In the genomic region with DNA sequence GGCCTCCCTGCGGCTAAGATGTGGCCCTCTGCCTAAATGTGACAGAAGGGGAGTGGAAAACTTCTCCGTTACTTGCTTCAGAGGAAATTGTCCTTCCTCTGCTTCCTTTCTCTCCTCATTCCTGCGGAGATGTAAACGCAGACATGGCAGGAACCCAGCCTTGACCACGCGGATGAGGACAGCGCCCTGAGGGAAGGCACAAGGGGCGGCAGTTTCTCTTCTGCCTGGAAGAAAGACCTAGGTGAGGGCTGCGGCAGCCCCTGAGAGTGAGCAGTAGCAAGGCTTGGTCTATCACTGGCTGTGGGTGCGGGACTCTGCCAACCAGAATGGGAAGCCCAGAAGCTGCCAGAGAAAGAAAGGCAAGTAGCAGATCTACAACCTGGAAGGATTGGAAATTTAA, we compare ENCODE assay signal across 18 cellular contexts. TPM values are rescaled to one million over a fixed set of nuclear protein-coding genes. Genes with fewer than 3 reads are reported as not detected.
DNase-seq lines count a peak whose midpoint lies in the region; ATAC-seq, FAIRE-seq and TF ChIP-seq lines count a peak whose summit lies in the region.
"Had no signal": no experiment of that assay in that cellular context is flagged by ENCODE, and none has a peak within 500 bp of the region (broad histone marks: within the 10 kb centered on the region; RNA-seq: fewer than 3 reads in every experiment).

No MANE protein-coding gene starts in this region.

- H3K4me3 Mint-ChIP-seq in HFFc6 = no peak overlapping the region
- H3K4me3 Mint-ChIP-seq: CD4-positive, CD25-positive, alpha-beta regulatory T cell had no signal

- ATAC-seq in thoracic aorta (ENCODE audit: insufficient number of reproducible peaks, low FRiP score, low read depth) = no peak

- H3K4me3 ChIP-seq in ascending aorta (no peak overlapping the region), endothelial cell of umbilical vein (replicated peaks in 1 of 3; ENCODE audit: insufficient read depth in 1 of 3, low read depth in 1 of 3, low read length in 3 of 3) (no peak overlapping the region), thoracic aorta (no peak overlapping the region), vagina (no peak overlapping the region)
- H3K4me3 ChIP-seq: HAP-1 had no signal

- H2AFZ ChIP-seq in endothelial cell of umbilical vein (ENCODE audit: low read depth, low read length) = peak overlapping the region; percentile 8

- H3K9me3 Mint-ChIP-seq in HFFc6 = no peaks in the 10 kb centered on the region
- H3K9me3 Mint-ChIP-seq: CD4-positive, CD25-positive, alpha-beta regulatory T cell had no signal

- dilution Hi-C loops in endothelial cell of umbilical vein (cut with MboI; ENCODE audit: extremely low pct_ligation_motif_present, low sequenced_read_pairs) = no loop called here

- DNase-seq in HFFc6 = no peak
- no peak for DNase-seq in ascending aorta (ENCODE audit: low spot score in 2 of 2)
- no peak for DNase-seq in endothelial cell of umbilical vein (ENCODE audit: low read depth, low spot score)
- DNase-seq in thoracic aorta (ENCODE audit: low spot score) = no peak
- DNase-seq in HCEC 1CT = no peak
- DNase-seq in NK-92 (lab: John Stamatoyannopoulos, UW; ENCODE audit: unreplicated experiment) = no peak
- no peak for DNase-seq in vagina (ENCODE audit: extremely low spot score in 2 of 2)
- DNase-seq: ACHN; AML-193; CD4-positive, CD25-positive, alpha-beta regulatory T cell; NCI-H1436; NCI-H2029; NCI-H2171; NCI-H446 treated with DMSO at 0.1 percent for 48 hours; OCI-M1 had no signal

- no peak for FAIRE-seq in endothelial cell of umbilical vein (lab: Jason Lieb, UNC)
- FAIRE-seq: HTR-8/SVneo had no signal

- H3K27me3 ChIP-seq in ascending aorta (no peaks in the 10 kb centered on the region), endothelial cell of umbilical vein (ENCODE audit: control insufficient read depth in 2 of 2, insufficient read depth in 2 of 2, low read length in 2 of 2) (no peaks in the 10 kb centered on the region), thoracic aorta (replicated peaks; ENCODE audit: insufficient read depth) (no peaks in the 10 kb centered on the region), vagina (no peaks in the 10 kb centered on the region)

- H3K4me2 ChIP-seq in endothelial cell of umbilical vein (ENCODE audit: insufficient read depth, low read length) = no peak overlapping the region

- no peaks in the 10 kb centered on the region for H3K79me2 ChIP-seq in endothelial cell of umbilical vein (ENCODE audit: control insufficient read depth, insufficient read depth, low read length)

- H3K9ac ChIP-seq in endothelial cell of umbilical vein (replicated peaks; ENCODE audit: extremely low read depth, insufficient read depth, low read length) = no peak overlapping the region

- H3K27me3 Mint-ChIP-seq in HFFc6 (ENCODE audit: insufficient read depth) = peaks cover under 1% of the 10 kb centered on the region; the same call in 1 of the 2 replicates

- H3K27ac Mint-ChIP-seq in HFFc6 = peak overlapping the region; percentile 62

- H3K36me3 Mint-ChIP-seq in HFFc6 (ENCODE audit: low read depth) = no peaks in the 10 kb centered on the region
- H3K36me3 Mint-ChIP-seq: CD4-positive, CD25-positive, alpha-beta regulatory T cell had no signal

- H3K27ac ChIP-seq in ascending aorta = peak overlapping the region; percentile 34 to 74
- H3K27ac ChIP-seq in endothelial cell of umbilical vein (ENCODE audit: insufficient read depth, low read depth, low read length) = no peak overlapping the region
- peak overlapping the region; percentile 67 to 77 for H3K27ac ChIP-seq in thoracic aorta
- no peak overlapping the region for H3K27ac ChIP-seq in vagina
- H3K27ac ChIP-seq: HL-60 had no signal

- H3K4me1 ChIP-seq in ascending aorta = peaks cover 0 to 4% of the 10 kb centered on the region in 2 donors
- peaks cover 11% of the 10 kb centered on the region for H3K4me1 ChIP-seq in endothelial cell of umbilical vein (ENCODE audit: control insufficient read depth, extremely low read depth, insufficient read depth, low read length)
- H3K4me1 ChIP-seq in thoracic aorta (ENCODE audit: control insufficient read depth in 1 of 2, low read depth in 2 of 2) = peaks cover 3 to 23% of the 10 kb centered on the region in 2 donors
- H3K4me1 ChIP-seq in vagina = peaks cover 11% of the 10 kb centered on the region
- H3K4me1 ChIP-seq: HAP-1 had no signal

- H4K20me1 ChIP-seq in endothelial cell of umbilical vein (replicated peaks; ENCODE audit: control insufficient read depth, extremely low read depth, insufficient read depth, low read length) = no peaks in the 10 kb centered on the region

- TF ChIP-seq POLR2A in endothelial cell of umbilical vein (IDR thresholded peaks at IDR 0.05; ENCODE audit: low read depth, low read length) (no peak), vagina (IDR thresholded peaks at IDR 0.05) (no peak)

- BruUV-seq in endothelial cell of umbilical vein (replicated peaks; lab: Mats Ljungman, UMichigan) = no TSS peak

- POLR2A ChIA-PET in endothelial cell of umbilical vein (lab: Charles Lee) = no interaction called here

- intact Hi-C loops in ascending aorta (cut with DNase I) (no loop called here), endothelial cell of umbilical vein (cut with micrococcal nuclease) (no loop called here), vagina (cut with DNase I) (loop anchor here (5.0 kb wide), 1 partner anchor 1213 kb away; no protein-coding TSS in a partner anchor)

- CTCF ChIA-PET in endothelial cell of umbilical vein (lab: Charles Lee) = interaction anchor here (0.7 to 2.0 kb wide), 6 partner anchors 9 to 38 kb away, joined by 3 to 10 read pairs (median 5); no protein-coding TSS in a partner anchor

- TF ChIP-seq CTCF in HFFc6 (IDR thresholded peaks at IDR 0.05) (no peak), ascending aorta (IDR thresholded peaks at IDR 0.05) (no peak), endothelial cell of umbilical vein (IDR thresholded peaks at IDR 0.05; ENCODE audit: extremely low read depth in 1 of 2, insufficient read depth in 1 of 2, low read depth in 1 of 2, low read length in 2 of 2) (no peak), thoracic aorta (IDR thresholded peaks at IDR 0.05) (no peak), vagina (IDR thresholded peaks at IDR 0.05) (no peak)

- H3K4me1 Mint-ChIP-seq in HFFc6 (ENCODE audit: low read depth) = peaks cover 50% of the 10 kb centered on the region
- H3K4me1 Mint-ChIP-seq: CD4-positive, CD25-positive, alpha-beta regulatory T cell had no signal

- H3K9me3 ChIP-seq in ascending aorta = no peaks in the 10 kb centered on the region
- H3K9me3 ChIP-seq in endothelial cell of umbilical vein (replicated peaks; ENCODE audit: control insufficient read depth, insufficient read depth, low read length) = no peaks in the 10 kb centered on the region
- no peaks in the 10 kb centered on the region for H3K9me3 ChIP-seq in thoracic aorta
- no peaks in the 10 kb centered on the region for H3K9me3 ChIP-seq in vagina
- H3K9me3 ChIP-seq: HAP-1 had no signal

- H3K9me1 ChIP-seq in endothelial cell of umbilical vein (replicated peaks; ENCODE audit: control insufficient read depth, extremely low read depth, insufficient read depth, low read length) = no peaks in the 10 kb centered on the region

- no peaks in the 10 kb centered on the region for H3K36me3 ChIP-seq in ascending aorta
- H3K36me3 ChIP-seq in endothelial cell of umbilical vein (ENCODE audit: control insufficient read depth in 2 of 2, extremely low read depth in 1 of 2, insufficient read depth in 2 of 2, low read length in 2 of 2) = no peaks in the 10 kb centered on the region
- H3K36me3 ChIP-seq in thoracic aorta = no peaks in the 10 kb centered on the region
- H3K36me3 ChIP-seq in vagina = no peaks in the 10 kb centered on the region
- H3K36me3 ChIP-seq: HAP-1 had no signal

TF ChIP-seq in endothelial cell of umbilical vein, 7 proteins besides CTCF, POLR2A, EP300 and RAD21 (continues in another document):
- TF ChIP-seq POLR2AphosphoS5 (IDR thresholded peaks at IDR 0.05; ENCODE audit: insufficient read depth, low read depth, low read length) = no peak
- no peak for TF ChIP-seq FOS (IDR thresholded peaks at IDR 0.05; ENCODE audit: borderline replicate concordance, insufficient read depth, low read length)
- no peak for TF ChIP-seq MYC (IDR thresholded peaks at IDR 0.05; ENCODE audit: low read depth, low read length)
- no peak for TF ChIP-seq JUN (IDR thresholded peaks at IDR 0.05; ENCODE audit: borderline replicate concordance, insufficient read depth, insufficient read length, low read depth)
- no peak for TF ChIP-seq EZH2 (IDR thresholded peaks at IDR 0.05; ENCODE audit: borderline replicate concordance, low read depth, low read length, severe bottlenecking)
- TF ChIP-seq, protein P1, sequence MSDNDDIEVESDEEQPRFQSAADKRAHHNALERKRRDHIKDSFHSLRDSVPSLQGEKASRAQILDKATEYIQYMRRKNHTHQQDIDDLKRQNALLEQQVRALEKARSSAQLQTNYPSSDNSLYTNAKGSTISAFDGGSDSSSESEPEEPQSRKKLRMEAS (IDR thresholded peaks at IDR 0.05; ENCODE audit: insufficient read depth, insufficient read length) = no peak

RNA-seq across cellular contexts. Expression of a gene that starts 14.0 kb away (rescaled TPM):
- total RNA-seq in HFFc6 (2021; fragmentation: NEBNext Ultra II Directional; extraction: Animal tissue kit (Norgen Biotek cat#: 25700)) = 100 to 1,000 TPM in 1 of 6 experiments, 10 to 100 TPM in 5; 89.3 to 125 (median 91.6) TPM
- 33.0 TPM for total RNA-seq in ascending aorta
- total RNA-seq in endothelial cell of umbilical vein = 63.8 and 65.8 TPM in 2 replicates
- polyA plus RNA-seq in endothelial cell of umbilical vein = 19.2 and 24.9 TPM in 2 replicates
- polyA plus RNA-seq in endothelial cell of umbilical vein (2011; cell fraction: cytosol; rRNA removed) = 30.0 and 40.4 TPM in 2 replicates
- polyA plus RNA-seq in endothelial cell of umbilical vein (2011; cell fraction: nucleus; rRNA removed) = 86.3 and 112 TPM in 2 replicates
- 45.4 and 52.0 TPM in 2 replicates for polyA plus RNA-seq in endothelial cell of umbilical vein (2012)
- 44.4 and 46.0 TPM in 2 replicates for polyA minus RNA-seq in endothelial cell of umbilical vein
- polyA minus RNA-seq in endothelial cell of umbilical vein (2011; cell fraction: cytosol; rRNA and poly(A)+ RNA removed) = 49.9 TPM
- 54.9 and 77.7 TPM in 2 replicates for polyA minus RNA-seq in endothelial cell of umbilical vein (2011; cell fraction: nucleus; rRNA and poly(A)+ RNA removed)
- total RNA-seq in thoracic aorta = 10 to 100 TPM; 79.2 to 84.4 TPM
- total RNA-seq in vagina = 31.2 TPM

RNA-seq across cellular contexts. Expression of a gene that starts 56.0 kb away (rescaled TPM):
- total RNA-seq in HFFc6 (2021; fragmentation: NEBNext Ultra II Directional; extraction: Animal tissue kit (Norgen Biotek cat#: 25700)) = under 1 TPM in 4 of 6 experiments, not detected in 2; 0.07 to 0.17 (median 0.11) TPM
- total RNA-seq in ascending aorta (not detected), endothelial cell of umbilical vein (0.29 and 0.39 TPM in 2 replicates), thoracic aorta (1 to 10 TPM in 1 of 2 donors, under 1 TPM in 1; 0.68 to 1.3 TPM), vagina (1.2 TPM)
- 0.14 and 0.25 TPM in 2 replicates for polyA plus RNA-seq in endothelial cell of umbilical vein
- 0.03 and 0.04 TPM in 2 replicates for polyA plus RNA-seq in endothelial cell of umbilical vein (2011; cell fraction: cytosol; rRNA removed)
- polyA plus RNA-seq in endothelial cell of umbilical vein (2011; cell fraction: nucleus; rRNA removed) = 0.63 and 0.84 TPM in 2 replicates
- polyA plus RNA-seq in endothelial cell of umbilical vein (2012) = 0.27 and 0.40 TPM in 2 replicates
- 0.34 and 0.45 TPM in 2 replicates for polyA minus RNA-seq in endothelial cell of umbilical vein
- polyA minus RNA-seq in endothelial cell of umbilical vein (2011; cell fraction: cytosol; rRNA and poly(A)+ RNA removed) = not detected
- 0.82 and 2.7 TPM in 2 replicates for polyA minus RNA-seq in endothelial cell of umbilical vein (2011; cell fraction: nucleus; rRNA and poly(A)+ RNA removed)

Comparison
In these comparisons a context has a peak if more than half of its experiments do, and no peak if none do; other contexts are left out.
1. H3K27ac ChIP-seq: peak in ascending aorta (2 of 2) and thoracic aorta (2 of 2); none in endothelial cell of umbilical vein (single experiment) and vagina (single experiment).